In genomic region chr19:10836478-10837325, GRCh38 we compare ENCODE assay signal across 8 cellular contexts. TPM values are rescaled to one million over a fixed set of nuclear protein-coding genes. Genes with fewer than 3 reads are reported as not detected.
DNase-seq lines count a peak whose midpoint lies in the region; ATAC-seq lines count a peak whose summit lies in the region.

No MANE protein-coding gene starts in this region.

- peaks cover 5 to 7% of the 10 kb centered on the region in 2 donors for H3K4me1 ChIP-seq in esophagus (ENCODE audit: control insufficient read depth in 2 of 2, insufficient read depth in 2 of 2, low read length in 1 of 2)

- no peaks in the 10 kb centered on the region for H3K27me3 Mint-ChIP-seq in natural killer cell treated with Interleukin-12 subunit alpha and Interleukin-12 subunit beta and Interleukin-15 and Interleukin-18, amount 100 ng/mL, for 72 hours
- no peaks in the 10 kb centered on the region for H3K27me3 Mint-ChIP-seq in stimulated activated naive CD8-positive, alpha-beta T cell treated with anti-CD3 and anti-CD28 coated beads, Interleukin-15, amount 100 ng/mL, for 72 hours

- H3K4me1 Mint-ChIP-seq in natural killer cell treated with Interleukin-12 subunit alpha and Interleukin-12 subunit beta and Interleukin-15 and Interleukin-18, amount 100 ng/mL, for 72 hours (ENCODE audit: low read depth in 2 of 2) = peaks cover 18 to 21% of the 10 kb centered on the region in 2 donors
- H3K4me1 Mint-ChIP-seq in stimulated activated naive CD8-positive, alpha-beta T cell treated with anti-CD3 and anti-CD28 coated beads, Interleukin-15, amount 100 ng/mL, for 72 hours = peaks cover 29% of the 10 kb centered on the region

- H3K4me3 Mint-ChIP-seq in natural killer cell treated with Interleukin-12 subunit alpha and Interleukin-12 subunit beta and Interleukin-15 and Interleukin-18, amount 100 ng/mL, for 72 hours = peak overlapping the region; percentile 93
- peak overlapping the region; percentile 90 to 96 for H3K4me3 Mint-ChIP-seq in stimulated activated naive CD8-positive, alpha-beta T cell treated with anti-CD3 and anti-CD28 coated beads, Interleukin-15, amount 100 ng/mL, for 72 hours

- H3K27me3 ChIP-seq in esophagus (ENCODE audit: control insufficient read depth in 1 of 2, insufficient read depth in 2 of 2, low read length in 2 of 2) = no peaks in the 10 kb centered on the region

- H3K9me3 ChIP-seq in esophagus (ENCODE audit: control insufficient read depth in 2 of 2, insufficient read depth in 1 of 2, low read depth in 1 of 2, low read length in 1 of 2) = peaks cover 0 to 5% of the 10 kb centered on the region in 2 donors

- peak overlapping the region; percentile 17 to 61 for H3K4me3 ChIP-seq in esophagus (ENCODE audit: low read depth in 1 of 2, low read length in 2 of 2)

- H3K27ac Mint-ChIP-seq in natural killer cell treated with Interleukin-12 subunit alpha and Interleukin-12 subunit beta and Interleukin-15 and Interleukin-18, amount 100 ng/mL, for 72 hours = peak overlapping the region; percentile 98 to 99
- H3K27ac Mint-ChIP-seq in stimulated activated naive CD8-positive, alpha-beta T cell treated with anti-CD3 and anti-CD28 coated beads, Interleukin-15, amount 100 ng/mL, for 72 hours = peak overlapping the region; percentile 99

- peaks cover 4% of the 10 kb centered on the region for H3K9me3 Mint-ChIP-seq in natural killer cell treated with Interleukin-12 subunit alpha and Interleukin-12 subunit beta and Interleukin-15 and Interleukin-18, amount 100 ng/mL, for 72 hours
- peaks cover 5 to 7% of the 10 kb centered on the region in 2 donors for H3K9me3 Mint-ChIP-seq in stimulated activated naive CD8-positive, alpha-beta T cell treated with anti-CD3 and anti-CD28 coated beads, Interleukin-15, amount 100 ng/mL, for 72 hours

- DNase-seq in DMS79 treated with DMSO at 0.1 percent for 48 hours (lab: John Stamatoyannopoulos, UW) (peak; percentile 98), NCI-H774 (lab: John Stamatoyannopoulos, UW) (peak; percentile 87)
- DNase-seq in activated CD8-positive, alpha-beta memory T cell treated with anti-CD3 and anti-CD28 coated beads for 4 hours (ENCODE audit: low read depth in 2 of 2) = peak; percentile 53 to 71
- peak; percentile 87 for DNase-seq in natural killer cell treated with Interleukin-12 subunit alpha and Interleukin-12 subunit beta and Interleukin-15 and Interleukin-18, amount 100 ng/mL, for 72 hours (ENCODE audit: low spot score)
- peak; percentile 91 for DNase-seq in stimulated activated naive CD8-positive, alpha-beta T cell treated with anti-CD3 and anti-CD28 coated beads, Interleukin-15, amount 100 ng/mL, for 72 hours

- peak overlapping the region; percentile 98 to 99 for H3K27ac ChIP-seq in esophagus (ENCODE audit: low read depth in 2 of 2, low read length in 1 of 2)

- ATAC-seq in HG02970 (IDR thresholded peaks at IDR 0.05; ENCODE audit: low FRiP score, unreplicated experiment) (peak; percentile 21), HG03135 (IDR thresholded peaks at IDR 0.05; ENCODE audit: unreplicated experiment) (no peak)
- peak; percentile 43 to 55 for ATAC-seq in natural killer cell treated with Interleukin-12 subunit alpha and Interleukin-12 subunit beta and Interleukin-15 and Interleukin-18, amount 100 ng/mL, for 72 hours
- ATAC-seq in stimulated activated naive CD8-positive, alpha-beta T cell treated with anti-CD3 and anti-CD28 coated beads, Interleukin-15, amount 100 ng/mL, for 72 hours = peak; percentile 65

- peaks cover 4 to 13% of the 10 kb centered on the region in 2 donors for H3K36me3 ChIP-seq in esophagus (ENCODE audit: control insufficient read depth in 2 of 2, insufficient read depth in 2 of 2, low read length in 1 of 2)

- H3K36me3 Mint-ChIP-seq in natural killer cell treated with Interleukin-12 subunit alpha and Interleukin-12 subunit beta and Interleukin-15 and Interleukin-18, amount 100 ng/mL, for 72 hours = peaks cover 5% of the 10 kb centered on the region

- WGBS in esophagus, 2 donors = 35 to 38% methylated on average over 38 of the region's 38 CpGs

RNA-seq across cellular contexts. Expression of gene TMED1, which starts 0.7 kb away (rescaled TPM):
- 10 to 100 TPM in 1 of 2 donors, 1 to 10 TPM in 1; 9.9 to 20.4 TPM for polyA plus RNA-seq in esophagus
- 10 to 100 TPM; 15.2 to 24.1 TPM for total RNA-seq in natural killer cell treated with Interleukin-12 subunit alpha and Interleukin-12 subunit beta and Interleukin-15 and Interleukin-18, amount 100 ng/mL, for 72 hours

RNA-seq across cellular contexts. Expression of gene C19orf38, which starts 11.5 kb away (rescaled TPM):
- under 1 TPM; 0.19 to 0.20 TPM for polyA plus RNA-seq in esophagus
- total RNA-seq in natural killer cell treated with Interleukin-12 subunit alpha and Interleukin-12 subunit beta and Interleukin-15 and Interleukin-18, amount 100 ng/mL, for 72 hours = 10 to 100 TPM in 1 of 2 donors, 1 to 10 TPM in 1; 2.7 to 12.0 TPM

RNA-seq across cellular contexts. Expression of gene CARM1, which starts 34.7 kb away (rescaled TPM):
- 10 to 100 TPM; 28.5 to 35.7 TPM for polyA plus RNA-seq in esophagus
- 10 to 100 TPM; 48.4 to 60.0 TPM for total RNA-seq in natural killer cell treated with Interleukin-12 subunit alpha and Interleukin-12 subunit beta and Interleukin-15 and Interleukin-18, amount 100 ng/mL, for 72 hours
